In genomic region chr21:26226724-26227123, GRCh38 we compare ENCODE assay signal across 27 cellular contexts.
"Had no signal": no experiment of that assay in that cellular context is flagged by ENCODE, and none has a peak within 500 bp of the region (broad histone marks: within the 10 kb centered on the region; RNA-seq: fewer than 3 reads in every experiment).

No MANE protein-coding gene starts in this region.

- ATAC-seq: activated T-cell treated with anti-CD3 and anti-CD28 coated beads, Interleukin-2, amount 50 U/mL, for 72 hours; esophagus mucosa; gastroesophageal sphincter; heart right ventricle; WTC11 had no signal

- H3K27me3 ChIP-seq: brain microvascular endothelial cell, dorsolateral prefrontal cortex, gastroesophageal sphincter, heart right ventricle had no signal

- H3K4me3 ChIP-seq: coronary artery, dorsolateral prefrontal cortex, gastroesophageal sphincter, heart right ventricle had no signal

- DNase-seq: activated CD4-positive, alpha-beta memory T cell treated with anti-CD3 and anti-CD28 coated beads, Interleukin-2, amount 10 ng/mL, durations not matched to agents 7 days and 5 days; activated CD4-positive, alpha-beta T cell treated with anti-CD3 and anti-CD28 coated beads for 1 hour; activated CD4-positive, alpha-beta T cell treated with anti-CD3 and anti-CD28 coated beads for 4 hours; activated CD4-positive, alpha-beta T cell treated with anti-CD3 and anti-CD28 coated beads, Interleukin-2, amount 10 ng/mL, durations not matched to agents 7 days and 5 days; activated CD4-positive, alpha-beta T cell treated with anti-CD3 and anti-CD28 coated beads, Interleukin-2, amount 50 U/mL, for 4 hours; activated CD8-positive, alpha-beta memory T cell treated with anti-CD3 and anti-CD28 coated beads, Interleukin-2, amount 50 U/mL, for 48 hours; activated gamma-delta T cell; activated naive CD4-positive, alpha-beta T cell; activated naive CD4-positive, alpha-beta T cell treated with anti-CD3 and anti-CD28 coated beads, Interleukin-2, amount 10 ng/mL, durations not matched to agents 7 days and 5 days; activated T-cell treated with anti-CD3 and anti-CD28 coated beads for 4 hours; activated T-cell treated with anti-CD3 and anti-CD28 coated beads, Interleukin-2, amount 50 U/mL, for 24 hours; activated T-cell treated with anti-CD3 and anti-CD28 coated beads, Interleukin-2, amount 50 U/mL, for 72 hours; amniotic stem cell; anterior cingulate cortex; brain microvascular endothelial cell; dorsolateral prefrontal cortex; effector memory CD4-positive, alpha-beta T cell; endodermal cell; foreskin fibroblast; heart right ventricle; T-helper 2 cell had no signal

- H3K27ac ChIP-seq: brain microvascular endothelial cell, coronary artery, dorsolateral prefrontal cortex, gastroesophageal sphincter, heart right ventricle had no signal

- FAIRE-seq: astrocyte, bronchial epithelial cell had no signal

- H3K36me3 ChIP-seq: brain microvascular endothelial cell, gastroesophageal sphincter, heart right ventricle had no signal

- H3K4me1 ChIP-seq: heart right ventricle had no signal

- H3K9me3 ChIP-seq: gastroesophageal sphincter, heart right ventricle had no signal
